Comparison of ENCODE assay signal across 13 cellular contexts in genomic region chr10:3077940-3078630, GRCh38. TPM values are rescaled to one million over a fixed set of nuclear protein-coding genes. Genes with fewer than 3 reads are reported as not detected.
DNase-seq lines count a peak whose midpoint lies in the region; ATAC-seq and TF ChIP-seq lines count a peak whose summit lies in the region.
"Had no signal": no experiment of that assay in that cellular context is flagged by ENCODE, and none has a peak within 500 bp of the region (broad histone marks: within the 10 kb centered on the region; RNA-seq: fewer than 3 reads in every experiment).

No MANE protein-coding gene starts in this region.

- H3K4me2 ChIP-seq in trophoblast cell (ENCODE audit: low read length) = no peak overlapping the region
- H3K4me2 ChIP-seq: hepatocyte had no signal

- H2AFZ ChIP-seq in trophoblast cell (ENCODE audit: insufficient read depth, low read length, poor library complexity) = no peak overlapping the region
- H2AFZ ChIP-seq: hepatocyte, parathyroid adenoma had no signal

- H3K18ac ChIP-seq in trophoblast cell (ENCODE audit: low read length) = no peak overlapping the region

- H3K36me3 Mint-ChIP-seq in activated CD4-positive, alpha-beta T cell treated with anti-CD3 and anti-CD28 coated beads, Interleukin-2, amount 10 ng/mL, durations not matched to agents 7 days and 5 days (ENCODE audit: low read depth) = peaks cover 22% of the 10 kb centered on the region

- H3K4me3 ChIP-seq in trophoblast cell (ENCODE audit: low read depth, low read length) = no peak overlapping the region
- no peak overlapping the region for H3K4me3 ChIP-seq in coronary artery
- H3K4me3 ChIP-seq: hepatocyte had no signal

- no peak overlapping the region for H2BK12ac ChIP-seq in trophoblast cell (ENCODE audit: low read length)

- no peak overlapping the region for H2AK5ac ChIP-seq in trophoblast cell (ENCODE audit: low read length)

- POLR2A ChIA-PET in activated CD4-positive, alpha-beta T cell treated with anti-CD3 and anti-CD28 coated beads, Interleukin-2, amount 10 ng/mL, durations not matched to agents 7 days and 5 days (lab: Charles Lee) = no interaction called here

- no peaks in the 10 kb centered on the region for H3K27me3 ChIP-seq in trophoblast cell (ENCODE audit: insufficient read depth, low read length)
- H3K27me3 ChIP-seq: hepatocyte had no signal

- DNase-seq in activated CD4-positive, alpha-beta T cell treated with anti-CD3 and anti-CD28 coated beads, Interleukin-2, amount 10 ng/mL, durations not matched to agents 7 days and 5 days = no peak
- no peak for DNase-seq in activated CD4-positive, alpha-beta T cell treated with anti-CD3 and anti-CD28 coated beads for 1 hour
- peak; percentile 57 for DNase-seq in NCI-H2227 treated with DMSO at 0.1 percent for 48 hours (lab: John Stamatoyannopoulos, UW)
- DNase-seq in cerebellum (ENCODE audit: low spot score) = peak; percentile 74
- peak; percentile 54 to 71 for DNase-seq in trophoblast cell
- DNase-seq in coronary artery (ENCODE audit: low spot score) = no peak
- DNase-seq: activated CD4-positive, CD25-positive, alpha-beta regulatory T cell; activated T-cell treated with anti-CD3 and anti-CD28 coated beads, Interleukin-2, amount 50 U/mL, for 48 hours; NCI-H526 treated with DMSO at 0.1 percent for 48 hours had no signal

- no peak overlapping the region for H4K91ac ChIP-seq in trophoblast cell (ENCODE audit: low read depth, low read length)

- no peak overlapping the region for H3K14ac ChIP-seq in trophoblast cell (ENCODE audit: low read length)

- H3K4me1 ChIP-seq in trophoblast cell (ENCODE audit: control insufficient read depth in 1 of 2, insufficient read depth in 2 of 2, low read length in 2 of 2) = peaks cover 16 to 29% of the 10 kb centered on the region in 2 experiments
- H3K4me1 ChIP-seq: parathyroid adenoma had no signal

- no peaks in the 10 kb centered on the region for H3K9me3 Mint-ChIP-seq in activated CD4-positive, alpha-beta T cell treated with anti-CD3 and anti-CD28 coated beads, Interleukin-2, amount 10 ng/mL, durations not matched to agents 7 days and 5 days

- H3K36me3 ChIP-seq in trophoblast cell (ENCODE audit: control insufficient read depth in 1 of 2, insufficient read depth in 2 of 2, low read length in 2 of 2) = peaks cover 36 to 42% of the 10 kb centered on the region in 2 experiments

- ATAC-seq in GM21786 (IDR thresholded peaks at IDR 0.05; ENCODE audit: unreplicated experiment) = no peak
- ATAC-seq in GM18867 (IDR thresholded peaks at IDR 0.05; ENCODE audit: unreplicated experiment) = no peak

- WGBS in trophoblast cell (ENCODE audit: extremely low coverage, insufficient coverage, insufficient read length) = no CpG with 5 or more reads among the region's 10 CpGs

- no peak overlapping the region for H3K23ac ChIP-seq in trophoblast cell (ENCODE audit: low read length)

- no peak overlapping the region for H2BK5ac ChIP-seq in trophoblast cell (ENCODE audit: low read depth, low read length, poor library complexity)

- H2BK120ac ChIP-seq in trophoblast cell (ENCODE audit: insufficient read depth, low read length, poor library complexity) = no peak overlapping the region

- no peak for TF ChIP-seq CTCF in coronary artery (IDR thresholded peaks at IDR 0.05)

- no peak overlapping the region for H4K8ac ChIP-seq in trophoblast cell (ENCODE audit: low read depth, low read length)

- H3K27ac Mint-ChIP-seq in activated CD4-positive, alpha-beta T cell treated with anti-CD3 and anti-CD28 coated beads, Interleukin-2, amount 10 ng/mL, durations not matched to agents 7 days and 5 days = peak overlapping the region; percentile 31

- peaks cover 3% of the 10 kb centered on the region for H3K79me1 ChIP-seq in trophoblast cell (ENCODE audit: low read length)

- no peak overlapping the region for H3K9ac ChIP-seq in trophoblast cell (ENCODE audit: low read length)
- H3K9ac ChIP-seq: parathyroid adenoma had no signal

- no peak overlapping the region for H4K12ac ChIP-seq in trophoblast cell (ENCODE audit: low read depth, low read length)

- peaks cover 12% of the 10 kb centered on the region for H3K79me2 ChIP-seq in trophoblast cell (ENCODE audit: control insufficient read depth, insufficient read depth, low read length, poor library complexity)
- H3K79me2 ChIP-seq: hepatocyte, parathyroid adenoma had no signal

- H3K4ac ChIP-seq in trophoblast cell (ENCODE audit: low read depth, low read length) = no peak overlapping the region

- no peaks in the 10 kb centered on the region for H3K27me3 Mint-ChIP-seq in activated CD4-positive, alpha-beta T cell treated with anti-CD3 and anti-CD28 coated beads, Interleukin-2, amount 10 ng/mL, durations not matched to agents 7 days and 5 days

- H3K4me1 Mint-ChIP-seq in activated CD4-positive, alpha-beta T cell treated with anti-CD3 and anti-CD28 coated beads, Interleukin-2, amount 10 ng/mL, durations not matched to agents 7 days and 5 days = peaks cover 33% of the 10 kb centered on the region

- H3K9me3 ChIP-seq in trophoblast cell (ENCODE audit: insufficient read depth, low read depth, low read length) = no peaks in the 10 kb centered on the region

- CTCF ChIA-PET in activated CD4-positive, alpha-beta T cell treated with anti-CD3 and anti-CD28 coated beads, Interleukin-2, amount 10 ng/mL, durations not matched to agents 7 days and 5 days (lab: Charles Lee) = interaction anchor here (1.5 to 2.4 kb wide), 2 partner anchors 10 to 17 kb away, joined by 3 to 8 read pairs; no protein-coding TSS in a partner anchor

- no peak overlapping the region for H3K27ac ChIP-seq in trophoblast cell (ENCODE audit: low read depth, low read length)
- no peak overlapping the region for H3K27ac ChIP-seq in coronary artery
- H3K27ac ChIP-seq: hepatocyte, parathyroid adenoma had no signal

- H3K4me3 Mint-ChIP-seq in activated CD4-positive, alpha-beta T cell treated with anti-CD3 and anti-CD28 coated beads, Interleukin-2, amount 10 ng/mL, durations not matched to agents 7 days and 5 days = no peak overlapping the region

RNA-seq across cellular contexts. Expression of gene PFKP, which starts 10.7 kb away (rescaled TPM):
- 100 to 1,000 TPM; 173 to 178 TPM for total RNA-seq in activated CD4-positive, alpha-beta T cell treated with anti-CD3 and anti-CD28 coated beads, Interleukin-2, amount 10 ng/mL, durations not matched to agents 7 days and 5 days
- 37.7 TPM for total RNA-seq in cerebellum
- polyA plus RNA-seq in trophoblast cell (2013) = 229 and 243 TPM in 2 replicates

Comparison
In these comparisons a context has a peak if more than half of its experiments do, and no peak if none do; other contexts are left out.
1. DNase-seq: peak in NCI-H2227 treated with DMSO at 0.1 percent for 48 hours (single experiment), cerebellum (single experiment) and trophoblast cell (2 of 2); none in activated CD4-positive, alpha-beta T cell treated with anti-CD3 and anti-CD28 coated beads, Interleukin-2, amount 10 ng/mL, durations not matched to agents 7 days and 5 days (single experiment), activated CD4-positive, alpha-beta T cell treated with anti-CD3 and anti-CD28 coated beads for 1 hour (single experiment) and coronary artery (single experiment).